ENCODE assay signal across 7 cellular contexts in the genomic region with DNA sequence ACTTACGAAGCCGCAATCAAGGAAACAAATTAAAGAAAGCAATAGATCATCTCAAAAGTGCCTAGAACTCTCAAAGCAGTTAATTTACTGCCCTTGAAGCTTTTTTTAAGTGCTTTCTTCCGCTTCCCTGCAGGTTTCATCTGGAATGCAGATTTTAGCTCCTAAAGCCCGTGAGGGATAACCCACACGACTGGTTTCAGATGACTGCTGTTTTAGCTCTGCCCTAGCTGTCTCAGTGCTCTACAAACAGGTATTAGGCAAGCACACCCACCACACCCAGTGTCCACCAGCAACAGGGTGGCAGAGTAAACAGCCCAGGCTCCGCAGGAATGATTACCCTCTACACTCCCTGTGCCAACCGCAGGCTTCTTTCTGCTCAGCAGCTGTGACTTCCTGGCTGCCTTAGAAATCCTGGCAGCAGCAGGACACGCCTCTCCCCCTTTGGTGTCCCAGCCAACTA.
DNase-seq lines count a peak whose midpoint lies in the region; ATAC-seq and TF ChIP-seq lines count a peak whose summit lies in the region.

No MANE protein-coding gene starts in this region.

- DNase-seq in RWPE2 (ENCODE audit: low spot score) (peak; percentile 82), suprapubic skin (ENCODE audit: low spot score in 2 of 2) (peak in 1 of 2 donors; percentile 72), globus pallidus (ENCODE audit: low spot score) (no peak), HCEC 1CT (no peak), ovary (no peak)

- no peak for TF ChIP-seq POLR2A in suprapubic skin (IDR thresholded peaks at IDR 0.05)
- TF ChIP-seq POLR2A in ovary (IDR thresholded peaks at IDR 0.05) = no peak

- peaks cover 34% of the 10 kb centered on the region for H3K4me1 ChIP-seq in HUES48 (ENCODE audit: control insufficient read depth, insufficient read depth, low read length)
- peaks cover 21% of the 10 kb centered on the region for H3K4me1 ChIP-seq in RWPE2 (ENCODE audit: insufficient read depth, poor library complexity, severe bottlenecking)
- peaks cover 26% of the 10 kb centered on the region for H3K4me1 ChIP-seq in iPS-15b (ENCODE audit: control insufficient read depth, insufficient read depth, low read length)
- peaks cover 27% of the 10 kb centered on the region for H3K4me1 ChIP-seq in suprapubic skin
- H3K4me1 ChIP-seq in ovary (ENCODE audit: insufficient read depth) = no peaks in the 10 kb centered on the region

- H3K27ac ChIP-seq in HUES48 (ENCODE audit: low read depth, low read length) (peak overlapping the region; percentile 84), RWPE2 (ENCODE audit: poor library complexity, severe bottlenecking) (peak overlapping the region; percentile 68), suprapubic skin (peak overlapping the region; percentile 88), ovary (no peak overlapping the region)

- peak overlapping the region; percentile 30 for H3K4me3 ChIP-seq in HUES48 (ENCODE audit: low read depth, low read length)
- no peak overlapping the region for H3K4me3 ChIP-seq in RWPE2 (ENCODE audit: severe bottlenecking)
- peak overlapping the region; percentile 19 for H3K4me3 ChIP-seq in iPS-15b (ENCODE audit: low read depth, low read length)
- peak overlapping the region; percentile 41 for H3K4me3 ChIP-seq in suprapubic skin
- no peak overlapping the region for H3K4me3 ChIP-seq in ovary

- TF ChIP-seq EP300 in suprapubic skin (IDR thresholded peaks at IDR 0.05) (no peak), ovary (IDR thresholded peaks at IDR 0.05) (no peak)

- TF ChIP-seq CTCF in RWPE2 (IDR thresholded peaks at IDR 0.05; ENCODE audit: poor library complexity, severe bottlenecking) (no peak), suprapubic skin (IDR thresholded peaks at IDR 0.05) (no peak), ovary (IDR thresholded peaks at IDR 0.05) (no peak)

- no peak overlapping the region for H3K9ac ChIP-seq in HUES48 (ENCODE audit: low read depth, low read length)
- no peak overlapping the region for H3K9ac ChIP-seq in iPS-15b (ENCODE audit: low read depth, low read length)

- ATAC-seq in RWPE2 (ENCODE audit: low read depth) = peak; percentile 98

- intact Hi-C loops in ovary (cut with DNase I) = no loop called here

- H3K27me3 ChIP-seq in HUES48 (ENCODE audit: control insufficient read depth, insufficient read depth, low read length) (no peaks in the 10 kb centered on the region), RWPE2 (ENCODE audit: insufficient read depth, poor library complexity, severe bottlenecking) (no peaks in the 10 kb centered on the region), iPS-15b (ENCODE audit: control insufficient read depth, insufficient read depth, low read length) (no peaks in the 10 kb centered on the region), suprapubic skin (no peaks in the 10 kb centered on the region), ovary (no peaks in the 10 kb centered on the region)

- H3K9me3 ChIP-seq in HUES48 (ENCODE audit: control insufficient read depth, insufficient read depth, low read length) = no peaks in the 10 kb centered on the region
- no peaks in the 10 kb centered on the region for H3K9me3 ChIP-seq in RWPE2 (ENCODE audit: severe bottlenecking)
- H3K9me3 ChIP-seq in iPS-15b (ENCODE audit: control insufficient read depth, insufficient read depth, low read length) = no peaks in the 10 kb centered on the region
- no peaks in the 10 kb centered on the region for H3K9me3 ChIP-seq in suprapubic skin
- H3K9me3 ChIP-seq in ovary = no peaks in the 10 kb centered on the region

- 25% methylated on average over 8 of the region's 8 CpGs for WGBS in suprapubic skin
- 42 to 52% (median 45%) methylated on average over 8 of the region's 8 CpGs for WGBS in ovary, 3 donors

- H3K36me3 ChIP-seq in HUES48 (ENCODE audit: control insufficient read depth, insufficient read depth, low read length) = no peaks in the 10 kb centered on the region
- no peaks in the 10 kb centered on the region for H3K36me3 ChIP-seq in RWPE2 (ENCODE audit: low read depth)
- H3K36me3 ChIP-seq in iPS-15b (ENCODE audit: control insufficient read depth, insufficient read depth, low read length) = no peaks in the 10 kb centered on the region
- H3K36me3 ChIP-seq in suprapubic skin = no peaks in the 10 kb centered on the region
- no peaks in the 10 kb centered on the region for H3K36me3 ChIP-seq in ovary

Comparison
In these comparisons a context has a peak if more than half of its experiments do, and no peak if none do; other contexts are left out.
1. H3K27ac ChIP-seq: peak in HUES48 (single experiment), RWPE2 (single experiment) and suprapubic skin (single experiment); none in ovary (0 of 2).
2. H3K4me3 ChIP-seq: peak in HUES48 (single experiment), iPS-15b (single experiment) and suprapubic skin (single experiment); none in RWPE2 (single experiment) and ovary (single experiment).